In the genomic region with DNA sequence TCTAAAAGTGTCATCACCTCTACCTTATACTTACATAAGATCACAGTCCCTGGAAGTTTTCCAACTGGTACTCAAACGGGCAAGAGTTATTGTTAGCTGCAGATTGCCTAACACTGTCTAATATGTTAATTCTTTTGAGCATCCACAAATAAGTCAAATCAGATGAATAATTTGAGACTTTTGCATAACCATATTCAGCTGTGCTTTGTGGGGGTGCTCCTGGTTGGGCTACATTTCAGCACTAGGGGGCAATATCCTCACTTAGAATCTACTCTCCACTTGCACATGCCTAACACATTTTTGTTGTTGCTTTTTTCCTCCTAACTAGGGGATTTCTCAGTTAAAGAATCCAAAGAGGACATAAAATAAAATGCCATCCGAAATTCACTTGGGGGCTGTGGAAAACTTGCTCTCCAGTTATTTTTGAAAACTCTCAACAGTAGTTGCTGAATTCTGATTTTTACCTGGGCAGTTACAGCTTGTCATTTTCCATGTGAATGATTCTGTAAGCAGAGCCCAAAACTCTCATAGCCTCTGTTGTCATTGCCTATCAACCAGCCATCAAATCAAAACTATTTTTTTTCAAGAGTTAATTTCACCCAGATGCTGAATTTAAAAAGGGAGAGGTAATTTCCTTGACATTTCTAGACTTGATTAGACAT, we compare ENCODE assay signal across 8 cellular contexts.
DNase-seq lines count a peak whose midpoint lies in the region; ATAC-seq and FAIRE-seq lines count a peak whose summit lies in the region.
"Had no signal": no experiment of that assay in that cellular context is flagged by ENCODE, and none has a peak within 500 bp of the region (broad histone marks: within the 10 kb centered on the region; RNA-seq: fewer than 3 reads in every experiment).

No MANE protein-coding gene starts in this region.

- H3K4me1 Mint-ChIP-seq in activated naive CD8-positive, alpha-beta T cell treated with anti-CD3 and anti-CD28 coated beads, Interleukin-2, amount 50 U/mL, for 24 hours = no peaks in the 10 kb centered on the region

- peaks cover 10% of the 10 kb centered on the region for H3K27me3 Mint-ChIP-seq in activated naive CD8-positive, alpha-beta T cell treated with anti-CD3 and anti-CD28 coated beads, Interleukin-2, amount 50 U/mL, for 24 hours

- H3K36me3 Mint-ChIP-seq in activated naive CD8-positive, alpha-beta T cell treated with anti-CD3 and anti-CD28 coated beads, Interleukin-2, amount 50 U/mL, for 24 hours (ENCODE audit: low read depth) = no peaks in the 10 kb centered on the region

- no peak overlapping the region for H3K27ac Mint-ChIP-seq in activated naive CD8-positive, alpha-beta T cell treated with anti-CD3 and anti-CD28 coated beads, Interleukin-2, amount 50 U/mL, for 24 hours
- H3K27ac Mint-ChIP-seq: dendritic cell treated with granulocyte-macrophage colony-stimulating factor and Interleukin-4, amounts not matched to agents 40 ng/mL and 50 ng/mL, for 4 days had no signal

- H3K9me3 Mint-ChIP-seq in activated naive CD8-positive, alpha-beta T cell treated with anti-CD3 and anti-CD28 coated beads, Interleukin-2, amount 50 U/mL, for 24 hours = no peaks in the 10 kb centered on the region
- H3K9me3 Mint-ChIP-seq: dendritic cell treated with granulocyte-macrophage colony-stimulating factor and Interleukin-4, amounts not matched to agents 40 ng/mL and 50 ng/mL, for 4 days had no signal

- DNase-seq in EH (ENCODE audit: low read depth) = peak; percentile 59
- peak; percentile 34 for DNase-seq in GM19239 (ENCODE audit: insufficient read length, low spot score)
- peak; percentile 65 for DNase-seq in NCI-H69 (lab: John Stamatoyannopoulos, UW)
- peak; percentile 18 for DNase-seq in activated naive CD8-positive, alpha-beta T cell treated with anti-CD3 and anti-CD28 coated beads, Interleukin-2, amount 50 U/mL, for 24 hours
- DNase-seq in hepatic stellate cell (ENCODE audit: low spot score) = peak; percentile 38
- DNase-seq in stimulated activated CD4-positive, alpha-beta T cell treated with anti-CD3 and anti-CD28 coated beads, Interleukin-4, amount 100 ng/mL, for 1 hour = peak; percentile 6

- FAIRE-seq in GM19239 (lab: Jason Lieb, UNC) = peak; percentile 97

- H3K4me3 Mint-ChIP-seq in activated naive CD8-positive, alpha-beta T cell treated with anti-CD3 and anti-CD28 coated beads, Interleukin-2, amount 50 U/mL, for 24 hours = no peak overlapping the region
- H3K4me3 Mint-ChIP-seq: dendritic cell treated with granulocyte-macrophage colony-stimulating factor and Interleukin-4, amounts not matched to agents 40 ng/mL and 50 ng/mL, for 4 days had no signal

- peak; percentile 82 for ATAC-seq in HG03175 (IDR thresholded peaks at IDR 0.05; ENCODE audit: unreplicated experiment)
- peak; percentile 43 for ATAC-seq in activated naive CD8-positive, alpha-beta T cell treated with anti-CD3 and anti-CD28 coated beads, Interleukin-2, amount 50 U/mL, for 24 hours

Comparison
In these comparisons a context has a peak if more than half of its experiments do, and no peak if none do; other contexts are left out.
1. Peak in every context shown above with its lines: DNase-seq and ATAC-seq.
2. DNase-seq: peak in every context shown above with its lines; median percentile 65 in NCI-H69; 59 in EH; 38 in hepatic stellate cell; 34 in GM19239; 18 in activated naive CD8-positive, alpha-beta T cell treated with anti-CD3 and anti-CD28 coated beads, Interleukin-2, amount 50 U/mL, for 24 hours; 6 in stimulated activated CD4-positive, alpha-beta T cell treated with anti-CD3 and anti-CD28 coated beads, Interleukin-4, amount 100 ng/mL, for 1 hour.